In genomic region chr7:139784643-139785042, GRCh38 we compare ENCODE assay signal across 18 cellular contexts.
"Had no signal": no experiment of that assay in that cellular context is flagged by ENCODE, and none has a peak within 500 bp of the region (broad histone marks: within the 10 kb centered on the region; RNA-seq: fewer than 3 reads in every experiment).

No MANE protein-coding gene starts in this region.

- H3K4me3 ChIP-seq: hepatocyte, left ventricle myocardium inferior, transverse colon, vagina had no signal

- FAIRE-seq: astrocyte had no signal

- DNase-seq: activated CD4-positive, alpha-beta memory T cell treated with anti-CD3 and anti-CD28 coated beads for 36 hours; activated effector memory CD4-positive, alpha-beta T cell treated with Interleukin-2 at 50 U/mL for 16 hours; activated naive CD4-positive, alpha-beta T cell treated with anti-CD3 and anti-CD28 coated beads, Interleukin-2, amount 50 U/mL, for 16 hours; activated T-cell treated with anti-CD3 and anti-CD28 coated beads, Interleukin-2, amount 50 U/mL, for 4 hours; erythroblast; left ventricle myocardium inferior; mesendoderm; natural killer cell; stimulated activated CD4-positive, alpha-beta T cell treated with anti-CD3 and anti-CD28 coated beads, Interleukin-2, amount 100 ng/mL, for 48 hours; stimulated activated naive B cell treated with anti-CD40 and anti-IgM and Interleukin-4, amounts not matched to agents 10 μg/mL and 1 μg/mL and 100 μg/mL, for 72 hours; substantia nigra; T1000; transverse colon; WERI-Rb-1 had no signal

- H3K4me3 Mint-ChIP-seq: activated CD4-positive, alpha-beta memory T cell treated with anti-CD3 and anti-CD28 coated beads for 36 hours; activated T-cell treated with anti-CD3 and anti-CD28 coated beads, Interleukin-2, amount 50 U/mL, for 4 hours; natural killer cell; stimulated activated naive B cell treated with anti-CD40 and anti-IgM and Interleukin-4, amounts not matched to agents 10 μg/mL and 1 μg/mL and 100 μg/mL, for 72 hours had no signal

- H3K27me3 ChIP-seq: hepatocyte, vagina had no signal

- H3K9me3 Mint-ChIP-seq: activated CD4-positive, alpha-beta memory T cell treated with anti-CD3 and anti-CD28 coated beads for 36 hours; activated T-cell treated with anti-CD3 and anti-CD28 coated beads, Interleukin-2, amount 50 U/mL, for 4 hours; natural killer cell; stimulated activated naive B cell treated with anti-CD40 and anti-IgM and Interleukin-4, amounts not matched to agents 10 μg/mL and 1 μg/mL and 100 μg/mL, for 72 hours had no signal

- ATAC-seq: natural killer cell; stimulated activated naive B cell treated with anti-CD40 and anti-IgM and Interleukin-4, amounts not matched to agents 10 μg/mL and 1 μg/mL and 100 μg/mL, for 72 hours had no signal

- H3K27ac Mint-ChIP-seq: activated CD4-positive, alpha-beta memory T cell treated with anti-CD3 and anti-CD28 coated beads for 36 hours; natural killer cell; stimulated activated naive B cell treated with anti-CD40 and anti-IgM and Interleukin-4, amounts not matched to agents 10 μg/mL and 1 μg/mL and 100 μg/mL, for 72 hours had no signal

- H3K36me3 ChIP-seq: left ventricle myocardium inferior, neutrophil, transverse colon, vagina, WERI-Rb-1 had no signal
